1 cellular context compared by ENCODE assay signal in the genomic region with DNA sequence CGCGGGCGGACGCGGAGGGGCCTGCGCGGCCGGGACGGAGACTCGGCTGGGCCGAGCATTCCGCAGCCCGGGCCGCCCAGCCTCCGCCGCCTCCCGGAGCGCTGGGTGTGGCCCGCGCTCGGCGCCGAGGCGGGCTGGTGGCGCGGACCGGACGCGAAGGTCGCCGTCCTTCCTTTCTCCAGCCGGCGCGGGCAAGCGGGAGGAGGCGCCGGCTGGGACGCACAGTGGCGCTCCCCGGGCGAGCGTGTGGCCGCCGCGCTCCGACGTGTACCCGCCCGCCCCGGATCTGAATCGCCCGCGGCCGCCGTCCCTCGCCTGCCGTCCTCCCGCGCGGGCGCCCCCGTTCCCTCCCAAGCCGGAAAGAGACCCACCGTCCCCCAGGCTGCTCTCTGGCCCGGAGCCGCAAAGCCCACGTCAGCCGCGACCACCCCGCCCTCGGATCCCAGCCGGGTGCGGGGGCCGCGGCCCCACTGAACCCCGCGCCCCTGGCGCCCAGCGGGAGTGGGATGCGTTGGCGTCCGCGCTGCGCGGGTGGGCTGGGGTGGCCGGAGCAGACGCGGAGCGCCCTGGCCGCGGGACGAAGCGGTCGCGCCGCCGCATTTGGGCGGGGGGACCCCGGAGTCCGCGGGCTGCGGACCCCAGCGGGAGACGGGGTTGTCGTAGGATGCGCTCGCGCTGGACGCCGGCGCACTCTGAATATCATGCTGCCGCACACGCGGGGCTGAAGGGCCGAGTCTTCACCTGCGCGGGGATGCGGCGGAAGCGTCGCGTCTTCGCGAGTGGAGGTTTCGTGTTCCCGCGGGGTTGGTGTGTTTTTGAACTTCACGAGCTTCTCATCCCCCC.
TF ChIP-seq lines count a peak whose summit lies in the region.

No MANE protein-coding gene starts in this region.

TF ChIP-seq in HepG2, 621 proteins besides CTCF, POLR2A, EP300 and RAD21 (continued from another document and continues in another):
- 0 out of 2 replicates have a peak, but pooled peaks have one; percentile 36 for TF ChIP-seq ZNF253 (CRISPR knock-in tag; IDR thresholded peaks at IDR 0.05; ENCODE audit: borderline replicate concordance)
- TF ChIP-seq, protein P1, sequence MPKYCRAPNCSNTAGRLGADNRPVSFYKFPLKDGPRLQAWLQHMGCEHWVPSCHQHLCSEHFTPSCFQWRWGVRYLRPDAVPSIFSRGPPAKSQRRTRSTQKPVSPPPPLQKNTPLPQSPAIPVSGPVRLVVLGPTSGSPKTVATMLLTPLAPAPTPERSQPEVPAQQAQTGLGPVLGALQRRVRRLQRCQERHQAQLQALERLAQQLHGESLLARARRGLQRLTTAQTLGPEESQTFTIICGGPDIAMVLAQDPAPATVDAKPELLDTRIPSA (CRISPR knock-in tag; IDR thresholded peaks at IDR 0.05; ENCODE audit: borderline replicate concordance) = no peak
- no peak for TF ChIP-seq ATF1 (CRISPR knock-in tag; IDR thresholded peaks at IDR 0.05)
- TF ChIP-seq SETDB1 (CRISPR knock-in tag; IDR thresholded peaks at IDR 0.05; ENCODE audit: borderline replicate concordance) = no peak
- peak; percentile 18 for TF ChIP-seq BRD4 (CRISPR knock-in tag; IDR thresholded peaks at IDR 0.05)
- TF ChIP-seq, protein P2, sequence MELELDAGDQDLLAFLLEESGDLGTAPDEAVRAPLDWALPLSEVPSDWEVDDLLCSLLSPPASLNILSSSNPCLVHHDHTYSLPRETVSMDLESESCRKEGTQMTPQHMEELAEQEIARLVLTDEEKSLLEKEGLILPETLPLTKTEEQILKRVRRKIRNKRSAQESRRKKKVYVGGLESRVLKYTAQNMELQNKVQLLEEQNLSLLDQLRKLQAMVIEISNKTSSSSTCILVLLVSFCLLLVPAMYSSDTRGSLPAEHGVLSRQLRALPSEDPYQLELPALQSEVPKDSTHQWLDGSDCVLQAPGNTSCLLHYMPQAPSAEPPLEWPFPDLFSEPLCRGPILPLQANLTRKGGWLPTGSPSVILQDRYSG (CRISPR knock-in tag; IDR thresholded peaks at IDR 0.05) = 0 out of 2 replicates have a peak, but pooled peaks have one; percentile 12
- TF ChIP-seq PHB2 (IDR thresholded peaks at IDR 0.05; ENCODE audit: partially characterized antibody) = no peak
- no peak for TF ChIP-seq ZIK1 (CRISPR knock-in tag; IDR thresholded peaks at IDR 0.05; ENCODE audit: borderline replicate concordance, low read depth)
- TF ChIP-seq, protein P3, sequence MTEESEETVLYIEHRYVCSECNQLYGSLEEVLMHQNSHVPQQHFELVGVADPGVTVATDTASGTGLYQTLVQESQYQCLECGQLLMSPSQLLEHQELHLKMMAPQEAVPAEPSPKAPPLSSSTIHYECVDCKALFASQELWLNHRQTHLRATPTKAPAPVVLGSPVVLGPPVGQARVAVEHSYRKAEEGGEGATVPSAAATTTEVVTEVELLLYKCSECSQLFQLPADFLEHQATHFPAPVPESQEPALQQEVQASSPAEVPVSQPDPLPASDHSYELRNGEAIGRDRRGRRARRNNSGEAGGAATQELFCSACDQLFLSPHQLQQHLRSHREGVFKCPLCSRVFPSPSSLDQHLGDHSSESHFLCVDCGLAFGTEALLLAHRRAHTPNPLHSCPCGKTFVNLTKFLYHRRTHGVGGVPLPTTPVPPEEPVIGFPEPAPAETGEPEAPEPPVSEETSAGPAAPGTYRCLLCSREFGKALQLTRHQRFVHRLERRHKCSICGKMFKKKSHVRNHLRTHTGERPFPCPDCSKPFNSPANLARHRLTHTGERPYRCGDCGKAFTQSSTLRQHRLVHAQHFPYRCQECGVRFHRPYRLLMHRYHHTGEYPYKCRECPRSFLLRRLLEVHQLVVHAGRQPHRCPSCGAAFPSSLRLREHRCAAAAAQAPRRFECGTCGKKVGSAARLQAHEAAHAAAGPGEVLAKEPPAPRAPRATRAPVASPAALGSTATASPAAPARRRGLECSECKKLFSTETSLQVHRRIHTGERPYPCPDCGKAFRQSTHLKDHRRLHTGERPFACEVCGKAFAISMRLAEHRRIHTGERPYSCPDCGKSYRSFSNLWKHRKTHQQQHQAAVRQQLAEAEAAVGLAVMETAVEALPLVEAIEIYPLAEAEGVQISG (CRISPR knock-in tag; IDR thresholded peaks at IDR 0.05) = peak; percentile 25
- no peak; the same call in 1 of the 2 replicates for TF ChIP-seq ZNF230 (CRISPR knock-in tag; IDR thresholded peaks at IDR 0.05)
- TF ChIP-seq HOXD1 (CRISPR knock-in tag; IDR thresholded peaks at IDR 0.05) = peak; percentile 28; the same call in 1 of the 2 replicates
- TF ChIP-seq IKZF1 (IDR thresholded peaks at IDR 0.05) = no peak
- TF ChIP-seq IRF2 (CRISPR knock-in tag; IDR thresholded peaks at IDR 0.05) = peak; percentile 19; the same call in 1 of the 2 replicates
- TF ChIP-seq, protein P4, sequence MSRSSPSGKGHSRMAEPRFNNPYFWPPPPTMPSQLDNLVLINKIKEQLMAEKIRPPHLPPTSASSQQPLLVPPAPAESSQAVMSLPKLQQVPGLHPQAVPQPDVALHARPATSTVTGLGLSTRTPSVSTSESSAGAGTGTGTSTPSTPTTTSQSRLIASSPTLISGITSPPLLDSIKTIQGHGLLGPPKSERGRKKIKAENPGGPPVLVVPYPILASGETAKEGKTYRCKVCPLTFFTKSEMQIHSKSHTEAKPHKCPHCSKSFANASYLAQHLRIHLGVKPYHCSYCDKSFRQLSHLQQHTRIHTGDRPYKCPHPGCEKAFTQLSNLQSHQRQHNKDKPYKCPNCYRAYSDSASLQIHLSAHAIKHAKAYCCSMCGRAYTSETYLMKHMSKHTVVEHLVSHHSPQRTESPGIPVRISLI (CRISPR knock-in tag; IDR thresholded peaks at IDR 0.05; ENCODE audit: borderline replicate concordance) = 0 out of 2 replicates have a peak, but pooled peaks have one; percentile 12
- no peak for TF ChIP-seq RARA (CRISPR knock-in tag; IDR thresholded peaks at IDR 0.05)
- TF ChIP-seq ZBTB7B (CRISPR knock-in tag; IDR thresholded peaks at IDR 0.05) = peak; percentile 50; the same call in 1 of the 2 replicates
- peak; percentile 62; the same call in 1 of the 2 replicates for TF ChIP-seq ZNF441 (CRISPR knock-in tag; IDR thresholded peaks at IDR 0.05; ENCODE audit: borderline replicate concordance)
- TF ChIP-seq KAT2B (IDR thresholded peaks at IDR 0.05; ENCODE audit: borderline replicate concordance, low read depth, low read length) = no peak
- peak; percentile 57; the same call in 1 of the 2 replicates for TF ChIP-seq GFI1 (CRISPR knock-in tag; IDR thresholded peaks at IDR 0.05; ENCODE audit: borderline replicate concordance)
- TF ChIP-seq ZNF550 (CRISPR knock-in tag; IDR thresholded peaks at IDR 0.05; ENCODE audit: borderline replicate concordance) = 0 out of 2 replicates have a peak, but pooled peaks have one; percentile 38
- peak; percentile 39; the same call in 1 of the 2 replicates for TF ChIP-seq KDM2A (CRISPR knock-in tag; IDR thresholded peaks at IDR 0.05; ENCODE audit: borderline replicate concordance, low read depth)
- TF ChIP-seq YEATS4 (CRISPR knock-in tag; IDR thresholded peaks at IDR 0.05; ENCODE audit: borderline replicate concordance) = peak; percentile 67
- TF ChIP-seq ZNF225 (CRISPR knock-in tag; IDR thresholded peaks at IDR 0.05) = no peak
- TF ChIP-seq ZNF234 (CRISPR knock-in tag; conservative IDR thresholded peaks at IDR 0.05) = no peak
- no peak for TF ChIP-seq ZNF431 (CRISPR knock-in tag; IDR thresholded peaks at IDR 0.05; ENCODE audit: borderline replicate concordance, low read depth)
- no peak for TF ChIP-seq SOX13 (IDR thresholded peaks at IDR 0.05)
- 0 out of 4 replicates have a peak, but pooled peaks have one; percentile 27 to 50 for TF ChIP-seq SOX13 (CRISPR knock-in tag; conservative IDR thresholded peaks at IDR 0.05 in 1 of 2, IDR thresholded peaks at IDR 0.05 in 1 of 2)
- no peak for TF ChIP-seq ZNF224 (CRISPR knock-in tag; IDR thresholded peaks at IDR 0.05)
- TF ChIP-seq, protein P5, sequence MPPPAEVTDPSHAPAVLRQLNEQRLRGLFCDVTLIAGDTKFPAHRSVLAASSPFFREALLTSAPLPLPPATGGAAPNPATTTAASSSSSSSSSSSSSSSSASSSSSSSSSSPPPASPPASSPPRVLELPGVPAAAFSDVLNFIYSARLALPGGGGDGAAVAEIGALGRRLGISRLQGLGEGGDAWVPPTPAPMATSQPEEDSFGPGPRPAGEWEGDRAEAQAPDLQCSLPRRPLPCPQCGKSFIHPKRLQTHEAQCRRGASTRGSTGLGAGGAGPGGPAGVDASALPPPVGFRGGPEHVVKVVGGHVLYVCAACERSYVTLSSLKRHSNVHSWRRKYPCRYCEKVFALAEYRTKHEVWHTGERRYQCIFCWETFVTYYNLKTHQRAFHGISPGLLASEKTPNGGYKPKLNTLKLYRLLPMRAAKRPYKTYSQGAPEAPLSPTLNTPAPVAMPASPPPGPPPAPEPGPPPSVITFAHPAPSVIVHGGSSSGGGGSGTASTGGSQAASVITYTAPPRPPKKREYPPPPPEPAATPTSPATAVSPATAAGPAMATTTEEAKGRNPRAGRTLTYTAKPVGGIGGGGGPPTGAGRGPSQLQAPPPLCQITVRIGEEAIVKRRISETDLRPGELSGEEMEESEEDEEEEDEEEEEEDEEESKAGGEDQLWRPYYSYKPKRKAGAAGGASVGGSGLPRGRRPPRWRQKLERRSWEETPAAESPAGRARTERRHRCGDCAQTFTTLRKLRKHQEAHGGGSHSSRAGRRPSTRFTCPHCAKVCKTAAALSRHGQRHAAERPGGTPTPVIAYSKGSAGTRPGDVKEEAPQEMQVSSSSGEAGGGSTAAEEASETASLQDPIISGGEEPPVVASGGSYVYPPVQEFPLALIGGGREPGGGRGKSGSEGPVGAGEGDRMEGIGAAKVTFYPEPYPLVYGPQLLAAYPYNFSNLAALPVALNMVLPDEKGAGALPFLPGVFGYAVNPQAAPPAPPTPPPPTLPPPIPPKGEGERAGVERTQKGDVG (CRISPR knock-in tag; IDR thresholded peaks at IDR 0.05; ENCODE audit: borderline replicate concordance) = no peak
- no peak for TF ChIP-seq SIN3B (IDR thresholded peaks at IDR 0.05; ENCODE audit: low read length)
- TF ChIP-seq POLR2AphosphoS2 (IDR thresholded peaks at IDR 0.05; ENCODE audit: low read depth, low read length) = no peak
- TF ChIP-seq, protein P6, sequence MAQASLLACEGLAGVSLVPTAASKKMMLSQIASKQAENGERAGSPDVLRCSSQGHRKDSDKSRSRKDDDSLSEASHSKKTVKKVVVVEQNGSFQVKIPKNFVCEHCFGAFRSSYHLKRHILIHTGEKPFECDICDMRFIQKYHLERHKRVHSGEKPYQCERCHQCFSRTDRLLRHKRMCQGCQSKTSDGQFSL (CRISPR knock-in tag; IDR thresholded peaks at IDR 0.05) = no peak; the same call in 1 of the 2 replicates
- 0 out of 2 replicates have a peak, but pooled peaks have one; percentile 52 for TF ChIP-seq ZNF724P (CRISPR knock-in tag; IDR thresholded peaks at IDR 0.05; ENCODE audit: borderline replicate concordance)
- TF ChIP-seq, protein P7, sequence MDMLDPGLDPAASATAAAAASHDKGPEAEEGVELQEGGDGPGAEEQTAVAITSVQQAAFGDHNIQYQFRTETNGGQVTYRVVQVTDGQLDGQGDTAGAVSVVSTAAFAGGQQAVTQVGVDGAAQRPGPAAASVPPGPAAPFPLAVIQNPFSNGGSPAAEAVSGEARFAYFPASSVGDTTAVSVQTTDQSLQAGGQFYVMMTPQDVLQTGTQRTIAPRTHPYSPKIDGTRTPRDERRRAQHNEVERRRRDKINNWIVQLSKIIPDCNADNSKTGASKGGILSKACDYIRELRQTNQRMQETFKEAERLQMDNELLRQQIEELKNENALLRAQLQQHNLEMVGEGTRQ (IDR thresholded peaks at IDR 0.05; ENCODE audit: low read depth, low read length) = no peak
- TF ChIP-seq, protein P7 (CRISPR knock-in tag; IDR thresholded peaks at IDR 0.05; ENCODE audit: borderline replicate concordance) = no peak
- no peak; the same call in 1 of the 2 replicates for TF ChIP-seq ZNF782 (CRISPR knock-in tag; IDR thresholded peaks at IDR 0.05; ENCODE audit: borderline replicate concordance)
- no peak for TF ChIP-seq U2AF2 (IDR thresholded peaks at IDR 0.05; ENCODE audit: low read depth, low read length)
- no peak for TF ChIP-seq ZFP41 (CRISPR knock-in tag; IDR thresholded peaks at IDR 0.05; ENCODE audit: borderline replicate concordance)
- TF ChIP-seq ZNF354B (CRISPR knock-in tag; IDR thresholded peaks at IDR 0.05) = no peak
- TF ChIP-seq ZNF598 (CRISPR knock-in tag; IDR thresholded peaks at IDR 0.05; ENCODE audit: borderline replicate concordance) = no peak
